Comparison of ENCODE assay signal across 16 cellular contexts in genomic region chr11:102933627-102934026, GRCh38. TPM values are rescaled to one million over a fixed set of nuclear protein-coding genes. Genes with fewer than 3 reads are reported as not detected.
DNase-seq lines count a peak whose midpoint lies in the region; ATAC-seq and TF ChIP-seq lines count a peak whose summit lies in the region.
"Had no signal": no experiment of that assay in that cellular context is flagged by ENCODE, and none has a peak within 500 bp of the region (broad histone marks: within the 10 kb centered on the region; RNA-seq: fewer than 3 reads in every experiment).

No MANE protein-coding gene starts in this region.

- no peaks in the 10 kb centered on the region for H3K9me3 ChIP-seq in left lung
- H3K9me3 ChIP-seq: Peyer's patch, transverse colon had no signal

- H3K27me3 ChIP-seq in left lung = no peaks in the 10 kb centered on the region
- H3K27me3 ChIP-seq: Peyer's patch, transverse colon had no signal

- H3K4me1 ChIP-seq in left lung = no peaks in the 10 kb centered on the region

- H3K27ac ChIP-seq in left lung = no peak overlapping the region
- H3K27ac ChIP-seq: cardiac muscle cell, Peyer's patch, transverse colon had no signal

- H3K9me3 Mint-ChIP-seq in memory B cell = peaks cover 3% of the 10 kb centered on the region
- H3K9me3 Mint-ChIP-seq: activated naive CD4-positive, alpha-beta T cell treated with anti-CD3 and anti-CD28 coated beads for 36 hours had no signal

- H3K27ac Mint-ChIP-seq in memory B cell = no peak overlapping the region
- H3K27ac Mint-ChIP-seq: activated naive CD4-positive, alpha-beta T cell treated with anti-CD3 and anti-CD28 coated beads for 36 hours had no signal

- H3K4me3 Mint-ChIP-seq in memory B cell = no peak overlapping the region
- H3K4me3 Mint-ChIP-seq: activated naive CD4-positive, alpha-beta T cell treated with anti-CD3 and anti-CD28 coated beads for 36 hours had no signal

- H3K4me1 Mint-ChIP-seq in memory B cell = no peaks in the 10 kb centered on the region

- peaks cover 2% of the 10 kb centered on the region for H3K36me3 Mint-ChIP-seq in memory B cell

- peaks cover 10% of the 10 kb centered on the region for H3K27me3 Mint-ChIP-seq in memory B cell

- ATAC-seq in GM18870 (IDR thresholded peaks at IDR 0.05; ENCODE audit: unreplicated experiment) (peak; percentile 48), GM21717 (IDR thresholded peaks at IDR 0.05; ENCODE audit: unreplicated experiment) (peak; percentile 46), HG03565 (IDR thresholded peaks at IDR 0.05; ENCODE audit: unreplicated experiment) (peak; percentile 73), memory B cell (ENCODE audit: low read depth) (peak; percentile 24), left lung (no peak)
- ATAC-seq: left lobe of liver had no signal

- DNase-seq in memory B cell (ENCODE audit: low spot score in 2 of 2) (no peak), left lung (no peak), NCI-H526 (lab: John Stamatoyannopoulos, UW) (no peak), hepatic stellate cell (ENCODE audit: low spot score) (no peak)
- DNase-seq in effector CD8-positive, alpha-beta T cell (lab: John Stamatoyannopoulos, UW) = no peak
- DNase-seq: activated CD4-positive, alpha-beta T cell treated with anti-CD3 and anti-CD28 coated beads, Interleukin-2, amount 50 U/mL, for 4 hours; activated naive CD4-positive, alpha-beta T cell treated with anti-CD3 and anti-CD28 coated beads for 36 hours; Kasumi-1; Peyer's patch; transverse colon had no signal

- H3K4me3 ChIP-seq in left lung = no peak overlapping the region
- H3K4me3 ChIP-seq: cardiac muscle cell, Peyer's patch, skin epidermis, transverse colon had no signal

- intact Hi-C loops in left lung (cut with DNase I) = no loop called here

- no peak for TF ChIP-seq CTCF in left lung (IDR thresholded peaks at IDR 0.05)

- no peaks in the 10 kb centered on the region for H3K36me3 ChIP-seq in left lung
- H3K36me3 ChIP-seq: cardiac muscle cell, Peyer's patch, transverse colon had no signal

RNA-seq across cellular contexts. Expression of gene MMP13, which starts 21.9 kb away (rescaled TPM):
- under 1 TPM in 1 of 2 donors, not detected in 1; 0.87 TPM for total RNA-seq in left lung
- total RNA-seq: activated naive CD4-positive, alpha-beta T cell treated with anti-CD3 and anti-CD28 coated beads for 36 hours; cardiac muscle cell; left lobe of liver; Peyer's patch; transverse colon had no signal

RNA-seq across cellular contexts. Expression of gene MMP12, which starts 58.8 kb away (rescaled TPM):
- under 1 TPM in 1 of 2 donors, not detected in 1; 0.71 TPM for total RNA-seq in left lung
- total RNA-seq: activated naive CD4-positive, alpha-beta T cell treated with anti-CD3 and anti-CD28 coated beads for 36 hours; cardiac muscle cell; left lobe of liver had no signal
